Comparison of ENCODE assay signal across 8 cellular contexts in genomic region chr21:39184050-39184980, GRCh38. TPM values are rescaled to one million over a fixed set of nuclear protein-coding genes. Genes with fewer than 3 reads are reported as not detected.
DNase-seq lines count a peak whose midpoint lies in the region; ATAC-seq, FAIRE-seq and TF ChIP-seq lines count a peak whose summit lies in the region.

No MANE protein-coding gene starts in this region.

- peak overlapping the region; percentile 55 for H2AFZ ChIP-seq in keratinocyte (ENCODE audit: control insufficient read depth, low read length)

- H3K27me3 ChIP-seq in BLaER1 treated with 17β-estradiol and CSF1 and Interleukin-3, amounts not matched to agents 10 nM and 100 nM, result no peaks in the 10 kb centered on the region
- H3K27me3 ChIP-seq in keratinocyte (ENCODE audit: control insufficient read depth, extremely low read depth, insufficient read depth, low read length) (no peaks in the 10 kb centered on the region), suprapubic skin (no peaks in the 10 kb centered on the region)

- peaks cover 0 to 25% (median 7%) of the 10 kb centered on the region in 11 experiments; a peak in 11 of 22 replicates for H4K20me1 ChIP-seq in BLaER1 treated with 17β-estradiol and CSF1 and Interleukin-3, amounts not matched to agents 10 nM and 100 nM
- no peaks in the 10 kb centered on the region for H4K20me1 ChIP-seq in keratinocyte (ENCODE audit: control insufficient read depth, extremely low read depth, insufficient read depth, low read length)

- H3K4me3 Mint-ChIP-seq in activated naive CD8-positive, alpha-beta T cell treated with anti-CD3 and anti-CD28 coated beads, Interleukin-2, amount 10 ng/mL, durations not matched to agents 7 days and 5 days, result peak overlapping the region; percentile 97

- H3K79me2 ChIP-seq in keratinocyte (ENCODE audit: control insufficient read depth, insufficient read depth, low read length), result peaks cover 28% of the 10 kb centered on the region

- FAIRE-seq in keratinocyte (lab: Jason Lieb, UNC), result no peak

- H3K9me1 ChIP-seq in keratinocyte (ENCODE audit: control insufficient read depth, extremely low read depth, insufficient read depth, low read length), result no peaks in the 10 kb centered on the region

- H3K4me2 ChIP-seq in BLaER1 treated with 17β-estradiol and CSF1 and Interleukin-3, amounts not matched to agents 10 nM and 100 nM, result peak overlapping the region; percentile 60 to 94 (median 88)
- peak overlapping the region; percentile 81 for H3K4me2 ChIP-seq in keratinocyte (ENCODE audit: control insufficient read depth, extremely low read depth, insufficient read depth, low read depth, low read length)

- H3K27me3 Mint-ChIP-seq in activated naive CD8-positive, alpha-beta T cell treated with anti-CD3 and anti-CD28 coated beads, Interleukin-2, amount 10 ng/mL, durations not matched to agents 7 days and 5 days, result no peaks in the 10 kb centered on the region

- H3K9me3 ChIP-seq in BLaER1 treated with 17β-estradiol and CSF1 and Interleukin-3, amounts not matched to agents 10 nM and 100 nM (replicated peaks in 1 of 11), result no peaks in the 10 kb centered on the region
- H3K9me3 ChIP-seq in keratinocyte (ENCODE audit: control insufficient read depth, low read depth, low read length), result no peaks in the 10 kb centered on the region
- H3K9me3 ChIP-seq in suprapubic skin, result no peaks in the 10 kb centered on the region

- peak overlapping the region; percentile 71 to 99 (median 96) for H3K4me3 ChIP-seq in BLaER1 treated with 17β-estradiol and CSF1 and Interleukin-3, amounts not matched to agents 10 nM and 100 nM
- H3K4me3 ChIP-seq in keratinocyte (ENCODE audit: control insufficient read depth in 2 of 3, extremely low read depth in 1 of 3, insufficient read depth in 2 of 3, low read depth in 1 of 3, low read length in 3 of 3) (peak overlapping the region; percentile 86 to 91 (median 86)), suprapubic skin (peak overlapping the region; percentile 65)

- H3K27ac ChIP-seq in BLaER1 treated with 17β-estradiol and CSF1 and Interleukin-3, amounts not matched to agents 10 nM and 100 nM, result peak overlapping the region; percentile 80 to 97 (median 90)
- H3K27ac ChIP-seq in keratinocyte (ENCODE audit: control insufficient read depth, insufficient read depth, low read length) (peak overlapping the region; percentile 91), suprapubic skin (peak overlapping the region; percentile 92)

- TF ChIP-seq POLR2A in suprapubic skin (IDR thresholded peaks at IDR 0.05), result no peak

- H3K9ac ChIP-seq in BLaER1 treated with 17β-estradiol and CSF1 and Interleukin-3, amounts not matched to agents 10 nM and 100 nM, result peak overlapping the region; percentile 86 to 98 (median 94)
- H3K9ac ChIP-seq in keratinocyte (ENCODE audit: control insufficient read depth, extremely low read depth, insufficient read depth, low read length), result peak overlapping the region; percentile 94

- POLR2A ChIA-PET in activated naive CD8-positive, alpha-beta T cell treated with anti-CD3 and anti-CD28 coated beads, Interleukin-2, amount 10 ng/mL, durations not matched to agents 7 days and 5 days (lab: Charles Lee), result interaction anchor here (0.6 to 3.0 kb wide), 12 partner anchors 12 to 417 kb away, joined by 3 to 25 read pairs (median 4); partner anchors contain the start of genes BRWD1 and HMGN1

- no peak for TF ChIP-seq EP300 in suprapubic skin (IDR thresholded peaks at IDR 0.05)

- peak overlapping the region; percentile 97 for H3K27ac Mint-ChIP-seq in activated naive CD8-positive, alpha-beta T cell treated with anti-CD3 and anti-CD28 coated beads, Interleukin-2, amount 10 ng/mL, durations not matched to agents 7 days and 5 days

- no peaks in the 10 kb centered on the region for H3K9me3 Mint-ChIP-seq in activated naive CD8-positive, alpha-beta T cell treated with anti-CD3 and anti-CD28 coated beads, Interleukin-2, amount 10 ng/mL, durations not matched to agents 7 days and 5 days

- H3K4me1 Mint-ChIP-seq in activated naive CD8-positive, alpha-beta T cell treated with anti-CD3 and anti-CD28 coated beads, Interleukin-2, amount 10 ng/mL, durations not matched to agents 7 days and 5 days, result peaks cover 32% of the 10 kb centered on the region

- ATAC-seq in activated naive CD8-positive, alpha-beta T cell treated with anti-CD3 and anti-CD28 coated beads, Interleukin-2, amount 10 ng/mL, durations not matched to agents 7 days and 5 days (ENCODE audit: low read depth), result no peak
- ATAC-seq in HG02973 (IDR thresholded peaks at IDR 0.05; ENCODE audit: unreplicated experiment) (no peak), GM21381 (IDR thresholded peaks at IDR 0.05; ENCODE audit: unreplicated experiment) (no peak)

- WGBS in suprapubic skin, result 3% methylated on average over 22 of the region's 22 CpGs

- H3K36me3 Mint-ChIP-seq in activated naive CD8-positive, alpha-beta T cell treated with anti-CD3 and anti-CD28 coated beads, Interleukin-2, amount 10 ng/mL, durations not matched to agents 7 days and 5 days, result peaks cover 13% of the 10 kb centered on the region

- dilution Hi-C loops in keratinocyte (cut with MboI; ENCODE audit: extremely low pct_ligation_motif_present, low sequenced_read_pairs), result no loop called here

- H3K4me1 ChIP-seq in BLaER1 treated with 17β-estradiol and CSF1 and Interleukin-3, amounts not matched to agents 10 nM and 100 nM, result peaks cover 11 to 44% (median 36%) of the 10 kb centered on the region in 10 experiments
- peaks cover 29% of the 10 kb centered on the region for H3K4me1 ChIP-seq in keratinocyte (ENCODE audit: control insufficient read depth, extremely low read depth, insufficient read depth, low read length)
- peaks cover 45% of the 10 kb centered on the region for H3K4me1 ChIP-seq in suprapubic skin

- TF ChIP-seq CTCF in keratinocyte (optimal IDR thresholded peaks at IDR 0.05 in 1 of 3, IDR thresholded peaks at IDR 0.05 in 1 of 3, conservative IDR thresholded peaks at IDR 0.05 in 1 of 3; ENCODE audit: extremely low read depth in 1 of 3, insufficient read depth in 2 of 3, low read length in 3 of 3), result no peak
- TF ChIP-seq CTCF in suprapubic skin (IDR thresholded peaks at IDR 0.05), result no peak

- H3K36me3 ChIP-seq in BLaER1 treated with 17β-estradiol and CSF1 and Interleukin-3, amounts not matched to agents 10 nM and 100 nM, result peaks cover 3 to 20% (median 13%) of the 10 kb centered on the region in 11 experiments; a peak in 19 of 22 replicates
- peaks cover 0 to 3% of the 10 kb centered on the region in 2 experiments for H3K36me3 ChIP-seq in keratinocyte (ENCODE audit: control insufficient read depth in 2 of 2, extremely low read depth in 1 of 2, insufficient read depth in 2 of 2, low read length in 2 of 2)
- H3K36me3 ChIP-seq in suprapubic skin, result peaks cover 3% of the 10 kb centered on the region

- peak; percentile 28 for DNase-seq in HT-29 (ENCODE audit: low spot score)
- no peak for DNase-seq in activated naive CD8-positive, alpha-beta T cell treated with anti-CD3 and anti-CD28 coated beads, Interleukin-2, amount 10 ng/mL, durations not matched to agents 7 days and 5 days
- DNase-seq in keratinocyte (ENCODE audit: low read depth, low spot score), result no peak
- no peak for DNase-seq in suprapubic skin (ENCODE audit: low spot score in 2 of 2)
- DNase-seq in kidney glomerular epithelial cell (lab: John Stamatoyannopoulos, UW), result no peak

RNA-seq across cellular contexts. Expression of gene PSMG1, which starts 1.1 kb away (rescaled TPM):
- total RNA-seq in HT-29 (2014; rRNA removed; shearing (Covaris generic)), result 48.8 and 50.9 TPM in 2 replicates
- total RNA-seq in activated naive CD8-positive, alpha-beta T cell treated with anti-CD3 and anti-CD28 coated beads, Interleukin-2, amount 10 ng/mL, durations not matched to agents 7 days and 5 days, result 10 to 100 TPM; 40.7 to 42.3 TPM
- polyA plus RNA-seq in keratinocyte, result 48.9 to 91.8 TPM (median 56.8 TPM) in 3 replicates
- 18.8 TPM for polyA plus RNA-seq in keratinocyte (2011; ENCODE audit: low read depth)
- 44.9 and 88.1 TPM in 2 replicates for polyA plus RNA-seq in keratinocyte (2011; cell fraction: cytosol; rRNA removed)
- polyA plus RNA-seq in keratinocyte (2011; cell fraction: nucleus; rRNA removed), result 36.1 and 45.8 TPM in 2 replicates
- 33.6 and 71.5 TPM in 2 replicates for polyA plus RNA-seq in keratinocyte (2012; ENCODE audit: low replicate concordance)
- 9.2 to 24.3 TPM (median 10.5 TPM) in 3 replicates for polyA minus RNA-seq in keratinocyte
- polyA minus RNA-seq in keratinocyte (2011; cell fraction: cytosol; rRNA and poly(A)+ RNA removed), result 22.8 TPM
- 6.2 and 14.7 TPM in 2 replicates for polyA minus RNA-seq in keratinocyte (2011; cell fraction: nucleus; rRNA and poly(A)+ RNA removed)
- total RNA-seq in suprapubic skin, result 10 to 100 TPM; 22.5 to 33.4 (median 28.1) TPM
